1 cellular context compared by ENCODE assay signal in genomic region chr16:84504420-84505248, GRCh38.
TF ChIP-seq lines count a peak whose summit lies in the region.

Gene MEAK7, minus strand, starts transcription at chr16:84504659. Its CDS starts 6,573 bp downstream, at chr16:84498086.

TF ChIP-seq in HEK293, 187 proteins besides CTCF, POLR2A, EP300 and RAD21 (continued from another document and continues in another):
- peak; percentile 23; the same call in 1 of the 2 replicates for TF ChIP-seq ZNF449 (tag by site-specific recombination; IDR thresholded peaks at IDR 0.05)
- no peak for TF ChIP-seq ZNF121 (tag by site-specific recombination; IDR thresholded peaks at IDR 0.05)
- 0 out of 2 replicates have a peak, but pooled peaks have one; percentile 16 for TF ChIP-seq ZNF777 (tag by site-specific recombination; IDR thresholded peaks at IDR 0.05; ENCODE audit: borderline replicate concordance)
- TF ChIP-seq ZNF335 (tag by site-specific recombination; conservative IDR thresholded peaks at IDR 0.05): peak; percentile 92
- TF ChIP-seq ZBTB20 (tag by site-specific recombination; IDR thresholded peaks at IDR 0.05): peak; percentile 92
- TF ChIP-seq KLF17 (tag by site-specific recombination; IDR thresholded peaks at IDR 0.05): no peak
- no peak for TF ChIP-seq ZNF580 (tag by site-specific recombination; IDR thresholded peaks at IDR 0.05)
- TF ChIP-seq ZSCAN30 (tag by site-specific recombination; IDR thresholded peaks at IDR 0.05): peak; percentile 38; the same call in 1 of the 2 replicates
- no peak for TF ChIP-seq GLI4 (tag by site-specific recombination; IDR thresholded peaks at IDR 0.05)
- 0 out of 2 replicates have a peak, but pooled peaks have one; percentile 55 for TF ChIP-seq ZNF792 (tag by site-specific recombination; IDR thresholded peaks at IDR 0.05)
- TF ChIP-seq RBAK (tag by site-specific recombination; IDR thresholded peaks at IDR 0.05): no peak
- TF ChIP-seq KLF1 (tag by site-specific recombination; IDR thresholded peaks at IDR 0.05): peak; percentile 84
- TF ChIP-seq ZXDB (tag by site-specific recombination; IDR thresholded peaks at IDR 0.05): peak; percentile 87
- no peak for TF ChIP-seq ZBTB44 (tag by site-specific recombination; IDR thresholded peaks at IDR 0.05)
- TF ChIP-seq ZNF169 (tag by site-specific recombination; IDR thresholded peaks at IDR 0.05): no peak
- peak; percentile 97 for TF ChIP-seq PRDM10 (tag by site-specific recombination; IDR thresholded peaks at IDR 0.05)
- no peak for TF ChIP-seq ZNF202 (tag by site-specific recombination; IDR thresholded peaks at IDR 0.05; ENCODE audit: borderline replicate concordance)
- TF ChIP-seq ZSCAN4 (tag by site-specific recombination; IDR thresholded peaks at IDR 0.05): no peak
- no peak for TF ChIP-seq ZNF629 (tag by site-specific recombination; IDR thresholded peaks at IDR 0.05)
- peak; percentile 99 for TF ChIP-seq KLF9 (tag by site-specific recombination; IDR thresholded peaks at IDR 0.05; ENCODE audit: low read depth)
- TF ChIP-seq PRDM6 (tag by site-specific recombination; IDR thresholded peaks at IDR 0.05): no peak
- TF ChIP-seq ZNF341 (tag by site-specific recombination; IDR thresholded peaks at IDR 0.05; ENCODE audit: low read depth): no peak
- peak; percentile 36; the same call in 1 of the 2 replicates for TF ChIP-seq ZBTB11 (tag by site-specific recombination; conservative IDR thresholded peaks at IDR 0.05; ENCODE audit: low read depth)
- TF ChIP-seq ZNF423 (tag by site-specific recombination; IDR thresholded peaks at IDR 0.05): peak; percentile 54; the same call in 1 of the 2 replicates
- peak; percentile 2 for TF ChIP-seq ZBTB26 (tag by site-specific recombination; optimal IDR thresholded peaks at IDR 0.05)
- TF ChIP-seq ZIC2 (tag by site-specific recombination; IDR thresholded peaks at IDR 0.05): peak; percentile 93
- no peak for TF ChIP-seq ZNF324 (tag by site-specific recombination; IDR thresholded peaks at IDR 0.05)
- TF ChIP-seq EGR2 (tag by site-specific recombination; IDR thresholded peaks at IDR 0.05; ENCODE audit: low read depth): peak; percentile 59
- peak; percentile 96 for TF ChIP-seq SP3 (tag by site-specific recombination; IDR thresholded peaks at IDR 0.05)
- no peak for TF ChIP-seq YY1 (tag by site-specific recombination; IDR thresholded peaks at IDR 0.05)
- TF ChIP-seq ZNF600 (tag by site-specific recombination; IDR thresholded peaks at IDR 0.05): peak; percentile 72
- TF ChIP-seq ZEB2 (tag by site-specific recombination; IDR thresholded peaks at IDR 0.05): peak; percentile 73; the same call in 1 of the 2 replicates
- peak; percentile 90 for TF ChIP-seq KLF16 (tag by site-specific recombination; IDR thresholded peaks at IDR 0.05)
- peak; percentile 98 for TF ChIP-seq PBX3 (CRISPR knock-in tag; IDR thresholded peaks at IDR 0.05)
- no peak for TF ChIP-seq ZFP3 (tag by site-specific recombination; IDR thresholded peaks at IDR 0.05; ENCODE audit: low read depth)
- no peak for TF ChIP-seq ZNF48 (tag by site-specific recombination; IDR thresholded peaks at IDR 0.05)
- peak; percentile 81 for TF ChIP-seq GLIS1 (tag by site-specific recombination; IDR thresholded peaks at IDR 0.05)
- TF ChIP-seq KLF7 (tag by site-specific recombination; IDR thresholded peaks at IDR 0.05; ENCODE audit: borderline replicate concordance): peak; percentile 39; the same call in 1 of the 2 replicates
- no peak for TF ChIP-seq ZNF362 (tag by site-specific recombination; IDR thresholded peaks at IDR 0.05)
- peak; percentile 45; the same call in 1 of the 2 replicates for TF ChIP-seq SP7 (tag by site-specific recombination; IDR thresholded peaks at IDR 0.05)
- TF ChIP-seq ZNF654 (tag by site-specific recombination; IDR thresholded peaks at IDR 0.05; ENCODE audit: low read depth): no peak
- TF ChIP-seq REPIN1 (tag by site-specific recombination; IDR thresholded peaks at IDR 0.05; ENCODE audit: low read depth): peak; percentile 80; the same call in 1 of the 2 replicates
- TF ChIP-seq ZNF843 (tag by site-specific recombination; IDR thresholded peaks at IDR 0.05): no peak
- TF ChIP-seq KLF10 (tag by site-specific recombination; IDR thresholded peaks at IDR 0.05): peak; percentile 94
